2 cellular contexts compared by ENCODE assay signal in the genomic region with DNA sequence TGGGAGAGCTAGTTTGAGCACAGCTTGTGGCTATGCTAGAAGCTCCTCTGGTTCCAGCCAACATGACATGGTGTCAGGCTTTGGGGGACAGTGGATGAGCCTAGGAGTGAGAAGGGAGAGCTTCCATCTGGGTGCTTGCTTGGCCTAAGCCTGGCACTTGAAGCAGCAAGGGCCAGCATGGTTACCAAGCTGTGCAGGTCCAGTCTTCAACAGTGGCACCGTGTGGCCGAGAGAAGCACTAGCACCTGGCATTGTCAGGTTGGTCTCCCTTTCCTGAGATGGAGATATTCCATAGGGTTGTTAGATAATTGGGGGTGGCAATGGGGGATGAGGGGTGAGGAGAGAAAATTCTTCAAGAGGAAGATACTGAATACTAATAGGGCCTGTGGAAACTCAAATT.
TF ChIP-seq lines count a peak whose summit lies in the region.

No MANE protein-coding gene starts in this region.

TF ChIP-seq in HepG2, 621 proteins besides CTCF, POLR2A, EP300 and RAD21 (continues in another document):
- TF ChIP-seq STAG1 (CRISPR knock-in tag; IDR thresholded peaks at IDR 0.05) (peak; percentile 17; the same call in 1 of the 2 replicates), MXI1 (IDR thresholded peaks at IDR 0.05; ENCODE audit: borderline replicate concordance, low read depth, low read length) (no peak), NKX3-1 (CRISPR knock-in tag; IDR thresholded peaks at IDR 0.05) (no peak), ZNF430 (CRISPR knock-in tag; IDR thresholded peaks at IDR 0.05) (no peak), FOXK2 (IDR thresholded peaks at IDR 0.05) (no peak), MAFK (conservative IDR thresholded peaks at IDR 0.05 in 1 of 2, IDR thresholded peaks at IDR 0.05 in 1 of 2; ENCODE audit: low read length in 2 of 2) (no peak), CAMTA2 (CRISPR knock-in tag; IDR thresholded peaks at IDR 0.05; ENCODE audit: borderline replicate concordance) (no peak), ZNF607 (CRISPR knock-in tag; IDR thresholded peaks at IDR 0.05; ENCODE audit: borderline replicate concordance) (no peak), ZNF24 (IDR thresholded peaks at IDR 0.05) (no peak), TOPORS (CRISPR knock-in tag; IDR thresholded peaks at IDR 0.05) (peak; percentile 83), ZFY (CRISPR knock-in tag; IDR thresholded peaks at IDR 0.05) (no peak), SATB2 (CRISPR knock-in tag; IDR thresholded peaks at IDR 0.05) (no peak), ZNF782 (CRISPR knock-in tag; IDR thresholded peaks at IDR 0.05; ENCODE audit: borderline replicate concordance) (no peak), RFX3 (CRISPR knock-in tag; IDR thresholded peaks at IDR 0.05) (no peak), CBX5 (CRISPR knock-in tag; IDR thresholded peaks at IDR 0.05; ENCODE audit: borderline replicate concordance) (peak; percentile 31; the same call in 1 of the 2 replicates), TSC22D2 (CRISPR knock-in tag; IDR thresholded peaks at IDR 0.05; ENCODE audit: borderline replicate concordance) (no peak), U2AF2 (IDR thresholded peaks at IDR 0.05; ENCODE audit: low read depth, low read length) (no peak), SETDB1 (CRISPR knock-in tag; IDR thresholded peaks at IDR 0.05; ENCODE audit: borderline replicate concordance) (peak; percentile 94; the same call in 1 of the 2 replicates), ZBTB42 (CRISPR knock-in tag; IDR thresholded peaks at IDR 0.05) (no peak), FOXM1 (CRISPR knock-in tag; IDR thresholded peaks at IDR 0.05) (no peak), KAT8 (CRISPR knock-in tag; IDR thresholded peaks at IDR 0.05) (no peak)
- TF ChIP-seq, protein P1, sequence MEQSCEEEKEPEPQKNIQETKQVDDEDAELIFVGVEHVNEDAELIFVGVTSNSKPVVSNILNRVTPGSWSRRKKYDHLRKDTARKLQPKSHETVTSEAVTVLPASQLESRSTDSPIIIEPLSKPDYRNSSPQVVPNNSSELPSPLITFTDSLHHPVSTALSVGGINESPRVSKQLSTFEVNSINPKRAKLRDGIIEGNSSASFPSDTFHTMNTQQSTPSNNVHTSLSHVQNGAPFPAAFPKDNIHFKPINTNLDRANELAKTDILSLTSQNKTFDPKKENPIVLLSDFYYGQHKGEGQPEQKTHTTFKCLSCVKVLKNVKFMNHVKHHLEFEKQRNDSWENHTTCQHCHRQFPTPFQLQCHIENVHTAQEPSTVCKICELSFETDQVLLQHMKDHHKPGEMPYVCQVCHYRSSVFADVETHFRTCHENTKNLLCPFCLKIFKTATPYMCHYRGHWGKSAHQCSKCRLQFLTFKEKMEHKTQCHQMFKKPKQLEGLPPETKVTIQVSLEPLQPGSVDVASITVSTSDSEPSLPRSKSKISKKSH (CRISPR knock-in tag; IDR thresholded peaks at IDR 0.05; ENCODE audit: borderline replicate concordance): peak; percentile 98
- TF ChIP-seq, protein P2, sequence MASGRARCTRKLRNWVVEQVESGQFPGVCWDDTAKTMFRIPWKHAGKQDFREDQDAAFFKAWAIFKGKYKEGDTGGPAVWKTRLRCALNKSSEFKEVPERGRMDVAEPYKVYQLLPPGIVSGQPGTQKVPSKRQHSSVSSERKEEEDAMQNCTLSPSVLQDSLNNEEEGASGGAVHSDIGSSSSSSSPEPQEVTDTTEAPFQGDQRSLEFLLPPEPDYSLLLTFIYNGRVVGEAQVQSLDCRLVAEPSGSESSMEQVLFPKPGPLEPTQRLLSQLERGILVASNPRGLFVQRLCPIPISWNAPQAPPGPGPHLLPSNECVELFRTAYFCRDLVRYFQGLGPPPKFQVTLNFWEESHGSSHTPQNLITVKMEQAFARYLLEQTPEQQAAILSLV (CRISPR knock-in tag; IDR thresholded peaks at IDR 0.05; ENCODE audit: borderline replicate concordance): no peak
- TF ChIP-seq, protein P3, sequence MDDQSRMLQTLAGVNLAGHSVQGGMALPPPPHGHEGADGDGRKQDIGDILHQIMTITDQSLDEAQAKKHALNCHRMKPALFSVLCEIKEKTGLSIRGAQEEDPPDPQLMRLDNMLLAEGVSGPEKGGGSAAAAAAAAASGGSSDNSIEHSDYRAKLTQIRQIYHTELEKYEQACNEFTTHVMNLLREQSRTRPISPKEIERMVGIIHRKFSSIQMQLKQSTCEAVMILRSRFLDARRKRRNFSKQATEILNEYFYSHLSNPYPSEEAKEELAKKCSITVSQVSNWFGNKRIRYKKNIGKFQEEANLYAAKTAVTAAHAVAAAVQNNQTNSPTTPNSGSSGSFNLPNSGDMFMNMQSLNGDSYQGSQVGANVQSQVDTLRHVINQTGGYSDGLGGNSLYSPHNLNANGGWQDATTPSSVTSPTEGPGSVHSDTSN (CRISPR knock-in tag; IDR thresholded peaks at IDR 0.05; ENCODE audit: borderline replicate concordance): no peak
- TF ChIP-seq, protein P4, sequence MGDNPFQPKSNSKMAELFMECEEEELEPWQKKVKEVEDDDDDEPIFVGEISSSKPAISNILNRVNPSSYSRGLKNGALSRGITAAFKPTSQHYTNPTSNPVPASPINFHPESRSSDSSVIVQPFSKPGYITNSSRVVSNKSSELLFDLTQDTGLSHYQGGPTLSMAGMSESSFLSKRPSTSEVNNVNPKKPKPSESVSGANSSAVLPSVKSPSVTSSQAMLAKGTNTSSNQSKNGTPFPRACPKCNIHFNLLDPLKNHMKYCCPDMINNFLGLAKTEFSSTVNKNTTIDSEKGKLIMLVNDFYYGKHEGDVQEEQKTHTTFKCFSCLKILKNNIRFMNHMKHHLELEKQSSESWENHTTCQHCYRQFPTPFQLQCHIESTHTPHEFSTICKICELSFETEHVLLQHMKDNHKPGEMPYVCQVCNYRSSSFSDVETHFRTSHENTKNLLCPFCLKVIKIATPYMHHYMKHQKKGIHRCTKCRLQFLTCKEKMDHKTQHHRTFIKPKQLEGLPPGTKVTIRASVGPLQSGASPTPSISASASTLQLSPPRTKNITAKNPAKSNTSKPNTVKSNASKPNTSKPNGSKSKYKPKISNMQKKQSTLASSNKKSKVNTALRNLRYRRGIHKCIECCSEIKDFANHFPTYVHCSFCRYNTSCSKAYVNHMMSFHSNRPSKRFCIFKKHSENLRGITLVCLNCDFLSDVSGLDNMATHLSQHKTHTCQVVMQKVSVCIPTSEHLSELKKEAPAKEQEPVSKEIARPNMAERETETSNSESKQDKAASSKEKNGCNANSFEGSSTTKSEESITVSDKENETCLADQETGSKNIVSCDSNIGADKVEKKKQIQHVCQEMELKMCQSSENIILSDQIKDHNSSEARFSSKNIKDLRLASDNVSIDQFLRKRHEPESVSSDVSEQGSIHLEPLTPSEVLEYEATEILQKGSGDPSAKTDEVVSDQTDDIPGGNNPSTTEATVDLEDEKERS (CRISPR knock-in tag; IDR thresholded peaks at IDR 0.05): peak; percentile 87; the same call in 1 of the 2 replicates
- TF ChIP-seq, protein P5, sequence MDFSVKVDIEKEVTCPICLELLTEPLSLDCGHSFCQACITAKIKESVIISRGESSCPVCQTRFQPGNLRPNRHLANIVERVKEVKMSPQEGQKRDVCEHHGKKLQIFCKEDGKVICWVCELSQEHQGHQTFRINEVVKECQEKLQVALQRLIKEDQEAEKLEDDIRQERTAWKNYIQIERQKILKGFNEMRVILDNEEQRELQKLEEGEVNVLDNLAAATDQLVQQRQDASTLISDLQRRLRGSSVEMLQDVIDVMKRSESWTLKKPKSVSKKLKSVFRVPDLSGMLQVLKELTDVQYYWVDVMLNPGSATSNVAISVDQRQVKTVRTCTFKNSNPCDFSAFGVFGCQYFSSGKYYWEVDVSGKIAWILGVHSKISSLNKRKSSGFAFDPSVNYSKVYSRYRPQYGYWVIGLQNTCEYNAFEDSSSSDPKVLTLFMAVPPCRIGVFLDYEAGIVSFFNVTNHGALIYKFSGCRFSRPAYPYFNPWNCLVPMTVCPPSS (IDR thresholded peaks at IDR 0.05): no peak

TF ChIP-seq in H1, 55 proteins besides CTCF, POLR2A, EP300 and RAD21:
- no peak for TF ChIP-seq CEBPB (IDR thresholded peaks at IDR 0.05; ENCODE audit: low read depth, low read length)
- TF ChIP-seq BCL11A (IDR thresholded peaks at IDR 0.05; ENCODE audit: low read depth in 2 of 2, low read length in 2 of 2): no peak
- TF ChIP-seq FOSL1 (IDR thresholded peaks at IDR 0.05; ENCODE audit: insufficient read depth, low read depth, low read length): no peak
- no peak for TF ChIP-seq MAFK (IDR thresholded peaks at IDR 0.05; ENCODE audit: low read depth, low read length)
- TF ChIP-seq SP4 (IDR thresholded peaks at IDR 0.05; ENCODE audit: low read length): no peak
- no peak for TF ChIP-seq KDM5A (IDR thresholded peaks at IDR 0.05; ENCODE audit: low read length)
- TF ChIP-seq, protein P6, sequence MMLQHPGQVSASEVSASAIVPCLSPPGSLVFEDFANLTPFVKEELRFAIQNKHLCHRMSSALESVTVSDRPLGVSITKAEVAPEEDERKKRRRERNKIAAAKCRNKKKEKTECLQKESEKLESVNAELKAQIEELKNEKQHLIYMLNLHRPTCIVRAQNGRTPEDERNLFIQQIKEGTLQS (IDR thresholded peaks at IDR 0.05; ENCODE audit: insufficient read depth, low read depth, low read length): no peak
- TF ChIP-seq TAF1 (IDR thresholded peaks at IDR 0.05; ENCODE audit: low read depth, low read length): no peak
- no peak for TF ChIP-seq TBP (IDR thresholded peaks at IDR 0.05; ENCODE audit: low read depth, low read length)
- TF ChIP-seq TEAD4 (IDR thresholded peaks at IDR 0.05; ENCODE audit: low read depth, low read length): no peak
- no peak for TF ChIP-seq BRCA1 (IDR thresholded peaks at IDR 0.05; ENCODE audit: low read depth, low read length)
- TF ChIP-seq SIX5 (IDR thresholded peaks at IDR 0.05; ENCODE audit: low read depth, low read length): no peak
- TF ChIP-seq NRF1 (IDR thresholded peaks at IDR 0.05; ENCODE audit: low read depth, low read length): no peak
- TF ChIP-seq NANOG (IDR thresholded peaks at IDR 0.05; ENCODE audit: insufficient read depth, low read depth, low read length, poor library complexity, severe bottlenecking): no peak
- no peak for TF ChIP-seq SIRT6 (IDR thresholded peaks at IDR 0.05; ENCODE audit: low read length)
- TF ChIP-seq SRF (IDR thresholded peaks at IDR 0.05; ENCODE audit: low read depth, low read length): no peak
- no peak for TF ChIP-seq TCF12 (IDR thresholded peaks at IDR 0.05; ENCODE audit: low read depth, low read length)
TF ChIP-seq in H1: peak in this region for 0.
